Comparison of ENCODE assay signal across 24 cellular contexts in the genomic region with DNA sequence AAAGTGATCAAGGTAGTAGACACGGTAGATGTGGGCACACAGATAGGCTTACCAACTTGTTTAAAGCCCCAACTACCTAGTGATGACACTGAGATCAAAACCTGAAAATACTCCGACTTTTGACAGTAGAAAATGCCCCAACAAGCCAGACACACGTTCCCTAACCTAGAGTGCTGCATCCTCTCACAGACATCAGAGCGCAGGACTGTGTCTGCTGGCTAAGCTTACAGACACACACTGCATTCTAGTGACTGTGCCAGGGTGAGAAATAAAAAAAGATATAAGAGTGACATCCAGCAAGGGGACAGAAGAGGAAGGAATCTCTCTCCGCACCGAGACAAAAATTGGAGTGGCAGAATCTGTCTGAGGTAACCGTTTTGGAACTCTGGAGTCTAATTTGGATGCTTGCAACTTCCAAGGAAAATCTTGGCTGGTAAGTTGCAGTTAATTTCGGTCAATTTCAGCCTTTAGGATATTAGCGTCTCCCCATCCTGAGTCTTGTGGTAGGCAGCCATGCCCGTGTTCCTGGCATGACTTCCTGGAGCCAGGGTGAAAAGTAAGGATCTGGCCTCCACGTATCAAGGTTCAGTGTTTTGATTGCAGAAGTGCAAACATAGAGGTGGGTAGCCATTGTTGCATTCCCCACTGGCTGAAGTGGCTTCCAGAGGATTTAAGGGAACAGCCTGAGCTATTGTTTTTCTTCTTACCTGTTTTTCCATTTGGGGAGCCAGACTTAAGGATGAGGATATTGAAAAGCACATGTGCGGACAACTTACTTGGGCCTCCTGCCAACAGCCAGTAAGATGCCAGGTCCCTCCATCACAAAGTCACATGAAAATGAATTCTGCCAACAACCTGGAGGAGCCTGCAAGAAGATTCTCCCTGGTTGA.
DNase-seq lines count a peak whose midpoint lies in the region; ATAC-seq and TF ChIP-seq lines count a peak whose summit lies in the region.
"Had no signal": no experiment of that assay in that cellular context is flagged by ENCODE, and none has a peak within 500 bp of the region (broad histone marks: within the 10 kb centered on the region; RNA-seq: fewer than 3 reads in every experiment).

No MANE protein-coding gene starts in this region.

- H3K4me2 ChIP-seq in osteoblast (ENCODE audit: insufficient read depth, low read length): no peak overlapping the region

- in situ Hi-C loops in brain microvascular endothelial cell (cut with HindIII; ENCODE audit: low pct_ligation_motif_present, low sequenced_read_pairs): loop anchor here (25.0 kb wide), 1 partner anchor 293 kb away; no protein-coding TSS in a partner anchor

- peaks cover 8% of the 10 kb centered on the region for H3K4me1 ChIP-seq in endodermal cell (ENCODE audit: control insufficient read depth, insufficient read depth, low read length)
- peaks cover 17% of the 10 kb centered on the region for H3K4me1 ChIP-seq in osteoblast (ENCODE audit: insufficient read depth, low read length)

- H3K9me3 ChIP-seq in endodermal cell (ENCODE audit: control insufficient read depth, low read length) (no peaks in the 10 kb centered on the region), osteoblast (ENCODE audit: low read depth, low read length) (no peaks in the 10 kb centered on the region)
- H3K9me3 ChIP-seq: ascending aorta, heart right ventricle, ovary had no signal

- H3K27ac Mint-ChIP-seq in endodermal cell: peak overlapping the region; percentile 3
- no peak overlapping the region for H3K27ac Mint-ChIP-seq in stimulated activated effector memory CD8-positive, alpha-beta T cell treated with anti-CD3 and anti-CD28 coated beads, Interleukin-12 subunit alpha, Interleukin-12 subunit beta, amount 100 ng/mL, for 72 hours
- H3K27ac Mint-ChIP-seq: activated naive CD8-positive, alpha-beta T cell treated with anti-CD3 and anti-CD28 coated beads for 36 hours; activated T-helper 2 cell treated with anti-CD3 and anti-CD28 coated beads, Interferon-gamma antibody, Interleukin-2, Interleukin-4, amounts not matched to agents 10 μg/mL and 5 μg/mL and 100 μg/mL, durations not matched to agents 14 hours and 24 hours and 36 hours; natural killer cell treated with Interleukin-12 subunit alpha and Interleukin-12 subunit beta and Interleukin-15 and Interleukin-18, amount 100 ng/mL, for 72 hours had no signal

- peaks cover 75% of the 10 kb centered on the region for H3K36me3 Mint-ChIP-seq in endodermal cell (ENCODE audit: low read depth)
- H3K36me3 Mint-ChIP-seq in stimulated activated effector memory CD8-positive, alpha-beta T cell treated with anti-CD3 and anti-CD28 coated beads, Interleukin-12 subunit alpha, Interleukin-12 subunit beta, amount 100 ng/mL, for 72 hours: peaks cover 60% of the 10 kb centered on the region

- H2AFZ ChIP-seq in osteoblast (ENCODE audit: low read length): no peak overlapping the region

- peaks cover 9% of the 10 kb centered on the region for H3K4me1 Mint-ChIP-seq in endodermal cell
- H3K4me1 Mint-ChIP-seq in stimulated activated effector memory CD8-positive, alpha-beta T cell treated with anti-CD3 and anti-CD28 coated beads, Interleukin-12 subunit alpha, Interleukin-12 subunit beta, amount 100 ng/mL, for 72 hours: no peaks in the 10 kb centered on the region
- H3K4me1 Mint-ChIP-seq: central memory CD8-positive, alpha-beta T cell had no signal

- TF ChIP-seq CTCF in endodermal cell (conservative IDR thresholded peaks at IDR 0.05) (no peak), osteoblast (IDR thresholded peaks at IDR 0.05; ENCODE audit: extremely low read depth, low read depth, low read length) (no peak), brain microvascular endothelial cell (IDR thresholded peaks at IDR 0.05; ENCODE audit: low read depth, low read length, missing control alignments) (no peak)

- H3K36me3 ChIP-seq in endodermal cell (ENCODE audit: control insufficient read depth, insufficient read depth, low read length) (peaks cover 42% of the 10 kb centered on the region), osteoblast (ENCODE audit: insufficient read depth, low read length) (peaks cover 21% of the 10 kb centered on the region), brain microvascular endothelial cell (replicated peaks) (peaks cover 6% of the 10 kb centered on the region)
- H3K36me3 ChIP-seq: ovary had no signal

- peaks cover 7% of the 10 kb centered on the region for H3K9me3 Mint-ChIP-seq in endodermal cell
- no peaks in the 10 kb centered on the region for H3K9me3 Mint-ChIP-seq in stimulated activated effector memory CD8-positive, alpha-beta T cell treated with anti-CD3 and anti-CD28 coated beads, Interleukin-12 subunit alpha, Interleukin-12 subunit beta, amount 100 ng/mL, for 72 hours
- H3K9me3 Mint-ChIP-seq: activated naive CD8-positive, alpha-beta T cell treated with anti-CD3 and anti-CD28 coated beads for 36 hours; activated T-helper 2 cell treated with anti-CD3 and anti-CD28 coated beads, Interferon-gamma antibody, Interleukin-2, Interleukin-4, amounts not matched to agents 10 μg/mL and 5 μg/mL and 100 μg/mL, durations not matched to agents 14 hours and 24 hours and 36 hours; central memory CD8-positive, alpha-beta T cell; natural killer cell treated with Interleukin-12 subunit alpha and Interleukin-12 subunit beta and Interleukin-15 and Interleukin-18, amount 100 ng/mL, for 72 hours; stimulated activated naive CD8-positive, alpha-beta T cell treated with anti-CD3 and anti-CD28 coated beads, Interleukin-15, amount 100 ng/mL, for 72 hours had no signal

- no peaks in the 10 kb centered on the region for H3K27me3 Mint-ChIP-seq in endodermal cell (ENCODE audit: insufficient read depth)
- H3K27me3 Mint-ChIP-seq: activated naive CD8-positive, alpha-beta T cell treated with anti-CD3 and anti-CD28 coated beads for 36 hours; central memory CD8-positive, alpha-beta T cell; natural killer cell treated with Interleukin-12 subunit alpha and Interleukin-12 subunit beta and Interleukin-15 and Interleukin-18, amount 100 ng/mL, for 72 hours; stimulated activated naive CD8-positive, alpha-beta T cell treated with anti-CD3 and anti-CD28 coated beads, Interleukin-15, amount 100 ng/mL, for 72 hours had no signal

- no peaks in the 10 kb centered on the region for H3K27me3 ChIP-seq in endodermal cell (ENCODE audit: control insufficient read depth, insufficient read depth, low read length, poor library complexity, severe bottlenecking)
- H3K27me3 ChIP-seq in osteoblast (ENCODE audit: insufficient read depth, low read length): no peaks in the 10 kb centered on the region
- no peaks in the 10 kb centered on the region for H3K27me3 ChIP-seq in brain microvascular endothelial cell (replicated peaks)
- H3K27me3 ChIP-seq: ascending aorta, heart right ventricle, ovary had no signal

- no peaks in the 10 kb centered on the region for H4K20me1 ChIP-seq in osteoblast (ENCODE audit: insufficient read depth, low read length)

- no peak for ATAC-seq in Right ventricle myocardium superior (ENCODE audit: poor library complexity)
- ATAC-seq in stimulated activated effector memory CD8-positive, alpha-beta T cell treated with anti-CD3 and anti-CD28 coated beads, Interleukin-12 subunit alpha, Interleukin-12 subunit beta, amount 100 ng/mL, for 72 hours: no peak
- ATAC-seq: natural killer cell treated with Interleukin-12 subunit alpha and Interleukin-12 subunit beta and Interleukin-15 and Interleukin-18, amount 100 ng/mL, for 72 hours; stimulated activated naive CD8-positive, alpha-beta T cell treated with anti-CD3 and anti-CD28 coated beads, Interleukin-15, amount 100 ng/mL, for 72 hours had no signal

- no peak overlapping the region for H3K9ac ChIP-seq in endodermal cell (ENCODE audit: extremely low read depth, low read length, poor library complexity, severe bottlenecking)

- peak; percentile 33 for DNase-seq in cardiac septum (ENCODE audit: low spot score)
- no peak for DNase-seq in Right ventricle myocardium superior
- DNase-seq in endodermal cell: peak; percentile 34
- DNase-seq in osteoblast (ENCODE audit: insufficient read length, low spot score, missing footprints): peak; percentile 29
- no peak for DNase-seq in NCI-H1105 treated with DMSO at 0.1 percent for 48 hours (lab: John Stamatoyannopoulos, UW)
- no peak for DNase-seq in brain microvascular endothelial cell
- no peak for DNase-seq in activated CD4-positive, alpha-beta T cell treated with anti-CD3 and anti-CD28 coated beads, Interleukin-2, amount 50 U/mL, for 4 hours
- no peak for DNase-seq in stimulated activated effector memory CD8-positive, alpha-beta T cell treated with anti-CD3 and anti-CD28 coated beads, Interleukin-12 subunit alpha, Interleukin-12 subunit beta, amount 100 ng/mL, for 72 hours (ENCODE audit: low spot score in 2 of 2)
- DNase-seq: activated CD4-positive, alpha-beta T cell treated with anti-CD3 and anti-CD28 coated beads for 4 hours; activated naive CD8-positive, alpha-beta T cell treated with anti-CD3 and anti-CD28 coated beads for 36 hours; Calu3; heart right ventricle; MV-4-11; NCI-H526 treated with DMSO at 0.1 percent for 48 hours; stimulated activated CD4-positive, alpha-beta T cell treated with anti-CD3 and anti-CD28 coated beads, Interleukin-15, amount 100 ng/mL, for 24 hours; stimulated activated naive CD8-positive, alpha-beta T cell treated with anti-CD3 and anti-CD28 coated beads, Interleukin-15, amount 100 ng/mL, for 72 hours; T-helper 2 cell; trophoblast cell had no signal

- H3K4me3 ChIP-seq in endodermal cell (ENCODE audit: low read length): no peak overlapping the region
- no peak overlapping the region for H3K4me3 ChIP-seq in osteoblast (ENCODE audit: insufficient read depth, low read length)
- no peak overlapping the region for H3K4me3 ChIP-seq in brain microvascular endothelial cell (ENCODE audit: low read depth, low read length)
- H3K4me3 ChIP-seq: ascending aorta, heart right ventricle, ovary, SK-N-MC had no signal

- WGBS in endodermal cell (ENCODE audit: insufficient coverage in 1 of 2, insufficient read length in 1 of 2), 2 experiments: 92 to 99% methylated on average over 10 to 12 of the region's 12 CpGs

- H3K27ac ChIP-seq in endodermal cell (ENCODE audit: low read depth, low read length): no peak overlapping the region
- no peak overlapping the region for H3K27ac ChIP-seq in osteoblast (ENCODE audit: low read depth, low read length)
- H3K27ac ChIP-seq in brain microvascular endothelial cell: no peak overlapping the region
- H3K27ac ChIP-seq: ascending aorta, heart right ventricle, ovary, SK-N-MC had no signal

- intact Hi-C loops in cardiac septum (cut with DNase I): loop anchor here (5.0 kb wide), 1 partner anchor 42 kb away; no protein-coding TSS in a partner anchor
- intact Hi-C loops in Right ventricle myocardium superior (cut with DNase I): no loop called here

- H3K79me2 ChIP-seq in osteoblast (ENCODE audit: insufficient read depth, low read length): peaks cover 6% of the 10 kb centered on the region

- no peak overlapping the region for H3K4me3 Mint-ChIP-seq in endodermal cell
- H3K4me3 Mint-ChIP-seq in stimulated activated effector memory CD8-positive, alpha-beta T cell treated with anti-CD3 and anti-CD28 coated beads, Interleukin-12 subunit alpha, Interleukin-12 subunit beta, amount 100 ng/mL, for 72 hours: no peak overlapping the region
- H3K4me3 Mint-ChIP-seq: activated naive CD8-positive, alpha-beta T cell treated with anti-CD3 and anti-CD28 coated beads for 36 hours; central memory CD8-positive, alpha-beta T cell; natural killer cell treated with Interleukin-12 subunit alpha and Interleukin-12 subunit beta and Interleukin-15 and Interleukin-18, amount 100 ng/mL, for 72 hours; stimulated activated naive CD8-positive, alpha-beta T cell treated with anti-CD3 and anti-CD28 coated beads, Interleukin-15, amount 100 ng/mL, for 72 hours had no signal

Comparison
In these comparisons a context has a peak if more than half of its experiments do, and no peak if none do; other contexts are left out.
1. DNase-seq: peak in cardiac septum (single experiment), endodermal cell (single experiment) and osteoblast (single experiment); none in Right ventricle myocardium superior (single experiment), NCI-H1105 treated with DMSO at 0.1 percent for 48 hours (single experiment), brain microvascular endothelial cell (single experiment), activated CD4-positive, alpha-beta T cell treated with anti-CD3 and anti-CD28 coated beads, Interleukin-2, amount 50 U/mL, for 4 hours (0 of 2) and stimulated activated effector memory CD8-positive, alpha-beta T cell treated with anti-CD3 and anti-CD28 coated beads, Interleukin-12 subunit alpha, Interleukin-12 subunit beta, amount 100 ng/mL, for 72 hours (0 of 2).